Comparison of ENCODE assay signal across 22 cellular contexts in the genomic region with DNA sequence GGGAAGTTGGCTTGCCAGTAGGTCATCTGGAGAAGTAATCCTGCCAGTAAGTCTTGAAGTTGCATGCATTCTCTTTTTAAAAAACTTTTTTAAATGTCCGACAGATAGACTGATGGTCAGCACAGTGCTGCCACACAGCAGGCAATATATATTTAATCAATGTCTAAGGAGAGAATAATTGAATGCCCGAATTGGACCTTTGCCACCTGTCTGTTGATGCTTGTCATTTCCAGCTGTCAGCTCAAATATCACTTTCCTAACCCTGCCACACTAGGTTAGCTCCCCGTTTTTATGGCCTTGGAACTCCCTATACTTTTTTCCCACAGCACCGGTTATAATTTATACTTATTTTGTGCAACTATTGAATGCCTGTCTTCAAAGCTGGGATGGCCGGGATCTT. TPM values are rescaled to one million over a fixed set of nuclear protein-coding genes. Genes with fewer than 3 reads are reported as not detected.
DNase-seq lines count a peak whose midpoint lies in the region; ATAC-seq and TF ChIP-seq lines count a peak whose summit lies in the region.
"Had no signal": no experiment of that assay in that cellular context is flagged by ENCODE, and none has a peak within 500 bp of the region (broad histone marks: within the 10 kb centered on the region; RNA-seq: fewer than 3 reads in every experiment).

No MANE protein-coding gene starts in this region.

- no peaks in the 10 kb centered on the region for H3K9me3 ChIP-seq in CD8-positive, alpha-beta memory T cell (ENCODE audit: low read length)
- H3K9me3 ChIP-seq in OCI-LY7 (ENCODE audit: low read length) = peaks cover 9% of the 10 kb centered on the region; the same call in 1 of the 2 replicates
- H3K9me3 ChIP-seq: colonic mucosa, uterus had no signal

- H3K4me3 ChIP-seq in CD8-positive, alpha-beta memory T cell (ENCODE audit: low read length) = no peak overlapping the region
- H3K4me3 ChIP-seq in OCI-LY7 (ENCODE audit: low read depth, low read length, poor library complexity, severe bottlenecking) = no peak overlapping the region
- H3K4me3 ChIP-seq: colonic mucosa, PC-9, uterus had no signal

- peak overlapping the region in 2 of 8 donors; percentile 19 to 64 for H3K27ac Mint-ChIP-seq in CD8-positive, alpha-beta memory T cell
- no peak overlapping the region for H3K27ac Mint-ChIP-seq in neural crest cell (ENCODE audit: unreplicated experiment)
- H3K27ac Mint-ChIP-seq: CD14-positive monocyte, endodermal cell had no signal

- H3K36me3 ChIP-seq in CD8-positive, alpha-beta memory T cell (ENCODE audit: insufficient read depth, low read length) = peaks cover under 1% of the 10 kb centered on the region
- H3K36me3 ChIP-seq in OCI-LY7 (ENCODE audit: insufficient read depth, low read length) = peaks cover 19% of the 10 kb centered on the region
- H3K36me3 ChIP-seq: colonic mucosa, uterus had no signal

- peaks cover 20% of the 10 kb centered on the region for H3K4me1 ChIP-seq in CD8-positive, alpha-beta memory T cell (ENCODE audit: insufficient read depth, low read length)
- H3K4me1 ChIP-seq in OCI-LY7 (ENCODE audit: insufficient read depth, low read length, poor library complexity, severe bottlenecking) = peaks cover 69% of the 10 kb centered on the region
- H3K4me1 ChIP-seq: colonic mucosa had no signal

- H2AFZ ChIP-seq in OCI-LY7 (ENCODE audit: low read length) = no peak overlapping the region
- H2AFZ ChIP-seq: PC-9 had no signal

- H4K20me1 ChIP-seq in OCI-LY7 (ENCODE audit: insufficient read depth, low read length) = peaks cover 6% of the 10 kb centered on the region; the same call in 1 of the 2 replicates

- no peaks in the 10 kb centered on the region for H3K9me3 Mint-ChIP-seq in CD8-positive, alpha-beta memory T cell
- H3K9me3 Mint-ChIP-seq in neural crest cell = no peaks in the 10 kb centered on the region
- H3K9me3 Mint-ChIP-seq: CD14-positive monocyte, endodermal cell had no signal

- no peak overlapping the region for H3K27ac ChIP-seq in CD8-positive, alpha-beta memory T cell (ENCODE audit: low read depth, low read length)
- no peak overlapping the region for H3K27ac ChIP-seq in OCI-LY7 (ENCODE audit: low read depth, low read length, poor library complexity, severe bottlenecking)
- H3K27ac ChIP-seq: brain microvascular endothelial cell, colonic mucosa, PC-9, uterus had no signal

- POLR2A ChIA-PET in CD8-positive, alpha-beta memory T cell (lab: Charles Lee) = no interaction called here
- POLR2A ChIA-PET in OCI-LY7 (lab: Charles Lee) = interaction anchor here (0.7 to 1.0 kb wide), 3 partner anchors 15 to 227 kb away, joined by 3 to 4 read pairs (median 3); no protein-coding TSS in a partner anchor

- H3K27me3 Mint-ChIP-seq in CD8-positive, alpha-beta memory T cell = no peaks in the 10 kb centered on the region
- no peaks in the 10 kb centered on the region for H3K27me3 Mint-ChIP-seq in neural crest cell (ENCODE audit: low read depth)

- no peak for ATAC-seq in GM19023 (IDR thresholded peaks at IDR 0.05; ENCODE audit: unreplicated experiment)
- ATAC-seq: HepG2, left lobe of liver, right cardiac atrium had no signal

- TF ChIP-seq CTCF in OCI-LY7 (conservative IDR thresholded peaks at IDR 0.05; ENCODE audit: low read length) (no peak), neural crest cell (conservative IDR thresholded peaks at IDR 0.05) (no peak)

- H3K36me3 Mint-ChIP-seq in CD8-positive, alpha-beta memory T cell = peaks cover 0 to 6% (median 0%) of the 10 kb centered on the region in 3 donors
- H3K36me3 Mint-ChIP-seq in neural crest cell (ENCODE audit: low read depth) = peaks cover 1% of the 10 kb centered on the region

- BruUV-seq in OCI-LY7 (replicated peaks; lab: Mats Ljungman, UMichigan) = no TSS peak

- CTCF ChIA-PET in CD8-positive, alpha-beta memory T cell (lab: Charles Lee) = no interaction called here
- CTCF ChIA-PET in OCI-LY7 (lab: Charles Lee; ENCODE audit: unreplicated experiment) = no interaction called here

- peak; percentile 31 for DNase-seq in NCI-H2029 treated with DMSO at 0.1 percent for 48 hours (lab: John Stamatoyannopoulos, UW)
- DNase-seq in NCI-H2029 (lab: John Stamatoyannopoulos, UW) = no peak
- DNase-seq in CD8-positive, alpha-beta memory T cell = no peak
- no peak for DNase-seq in OCI-LY7 (ENCODE audit: low spot score)
- DNase-seq in neural crest cell (ENCODE audit: low read depth, low spot score) = no peak
- no peak for DNase-seq in 8988T
- DNase-seq in pons (ENCODE audit: low spot score) = no peak
- DNase-seq: brain microvascular endothelial cell, colonic mucosa, endodermal cell, GOT3, NCI-H1436, NCI-H526 treated with DMSO at 0.1 percent for 48 hours, PC-9, SHP77 treated with DMSO at 0.1 percent for 48 hours, uterus had no signal

- H3K4me2 ChIP-seq in OCI-LY7 (ENCODE audit: low read length) = peak overlapping the region; percentile 19; the same call in 1 of the 2 replicates
- H3K4me2 ChIP-seq: PC-9 had no signal

- peaks cover 37% of the 10 kb centered on the region for H3K79me2 ChIP-seq in OCI-LY7 (ENCODE audit: insufficient read depth, low read depth, low read length)

- H3K9me2 ChIP-seq in OCI-LY7 (ENCODE audit: insufficient read depth, low read length) = no peaks in the 10 kb centered on the region

- no peaks in the 10 kb centered on the region for H3K27me3 ChIP-seq in CD8-positive, alpha-beta memory T cell (ENCODE audit: insufficient read depth, low read length, poor library complexity, severe bottlenecking)
- H3K27me3 ChIP-seq: brain microvascular endothelial cell, colonic mucosa, uterus had no signal

- H3K4me1 Mint-ChIP-seq in CD8-positive, alpha-beta memory T cell = peaks cover 33 to 44% (median 35%) of the 10 kb centered on the region in 3 donors
- peaks cover 25% of the 10 kb centered on the region for H3K4me1 Mint-ChIP-seq in neural crest cell

- intact Hi-C loops in OCI-LY7 (cut with micrococcal nuclease; ENCODE audit: unreplicated experiment) = no loop called here

- peak overlapping the region in 5 of 7 donors; percentile 8 to 84 (median 27) for H3K4me3 Mint-ChIP-seq in CD8-positive, alpha-beta memory T cell
- peak overlapping the region; percentile 78 for H3K4me3 Mint-ChIP-seq in neural crest cell
- H3K4me3 Mint-ChIP-seq: CD14-positive monocyte had no signal

RNA-seq across cellular contexts. Expression of a gene that starts 2.1 kb away (rescaled TPM):
- total RNA-seq in CD8-positive, alpha-beta memory T cell = 10 to 100 TPM; 21.0 to 21.7 TPM
- 16.1 TPM for polyA plus RNA-seq in CD8-positive, alpha-beta memory T cell
- 46.7 and 53.3 TPM in 2 replicates for total RNA-seq in OCI-LY7 (2014; rRNA removed; shearing (Covaris generic))
- total RNA-seq in OCI-LY7 (2022) = 72.8 and 87.3 TPM in 2 replicates
- 19.4 TPM in 2 replicates for total RNA-seq in neural crest cell

RNA-seq across cellular contexts. Expression of a gene that starts 27.4 kb away (rescaled TPM):
- under 1 TPM; 0.22 to 0.24 TPM for total RNA-seq in CD8-positive, alpha-beta memory T cell
- polyA plus RNA-seq in CD8-positive, alpha-beta memory T cell = 0.24 TPM
- total RNA-seq in OCI-LY7 (2014; rRNA removed; shearing (Covaris generic)) = not detected in 2 replicates
- total RNA-seq in OCI-LY7 (2022) = 0.32 and 0.41 TPM in 2 replicates
- 7.4 and 8.6 TPM in 2 replicates for total RNA-seq in neural crest cell
- total RNA-seq: PC-9 had no signal
- polyA plus RNA-seq: fibroblast of lung had no signal
